18 cellular contexts compared by ENCODE assay signal in genomic region chr6:109393882-109394281, GRCh38. TPM values are rescaled to one million over a fixed set of nuclear protein-coding genes. Genes with fewer than 3 reads are reported as not detected.
DNase-seq lines count a peak whose midpoint lies in the region; ATAC-seq, FAIRE-seq and TF ChIP-seq lines count a peak whose summit lies in the region.
"Had no signal": no experiment of that assay in that cellular context is flagged by ENCODE, and none has a peak within 500 bp of the region (broad histone marks: within the 10 kb centered on the region; RNA-seq: fewer than 3 reads in every experiment).

No MANE protein-coding gene starts in this region.

- BruUV-seq in Calu3 (replicated peaks; lab: Mats Ljungman, UMichigan): no TSS peak

- CTCF ChIA-PET in Calu3 (lab: Charles Lee): interaction anchor here (0.7 to 1.0 kb wide), 6 partner anchors 9 to 1289 kb away, joined by 3 to 4 read pairs (median 3); no protein-coding TSS in a partner anchor

- H3K27ac Mint-ChIP-seq in Calu3 (ENCODE audit: unreplicated experiment): peak overlapping the region; percentile 65
- peak overlapping the region in 1 of 2 donors; percentile 35 for H3K27ac Mint-ChIP-seq in stimulated activated naive CD8-positive, alpha-beta T cell treated with anti-CD3 and anti-CD28 coated beads, Interleukin-15, amount 100 ng/mL, for 72 hours
- H3K27ac Mint-ChIP-seq: activated CD4-positive, alpha-beta memory T cell treated with anti-CD3 and anti-CD28 coated beads, Interleukin-2, amount 10 ng/mL, durations not matched to agents 7 days and 5 days; stimulated activated effector memory CD8-positive, alpha-beta T cell treated with anti-CD3 and anti-CD28 coated beads, Interleukin-12 subunit alpha, Interleukin-12 subunit beta, amount 100 ng/mL, for 72 hours; type B pancreatic cell had no signal

- no peaks in the 10 kb centered on the region for H3K9me3 Mint-ChIP-seq in Calu3 (ENCODE audit: low read depth, unreplicated experiment)
- no peaks in the 10 kb centered on the region for H3K9me3 Mint-ChIP-seq in stimulated activated naive CD8-positive, alpha-beta T cell treated with anti-CD3 and anti-CD28 coated beads, Interleukin-15, amount 100 ng/mL, for 72 hours
- H3K9me3 Mint-ChIP-seq: activated CD4-positive, alpha-beta memory T cell treated with anti-CD3 and anti-CD28 coated beads, Interleukin-2, amount 10 ng/mL, durations not matched to agents 7 days and 5 days; CD8-positive, alpha-beta memory T cell; stimulated activated effector memory CD8-positive, alpha-beta T cell treated with anti-CD3 and anti-CD28 coated beads, Interleukin-12 subunit alpha, Interleukin-12 subunit beta, amount 100 ng/mL, for 72 hours; type B pancreatic cell had no signal

- intact Hi-C loops in Calu3 (cut with micrococcal nuclease; ENCODE audit: unreplicated experiment) (no loop called here), left colon (cut with DNase I, micrococcal nuclease) (no loop called here)

- DNase-seq in Calu3: peak; percentile 7
- DNase-seq in HTR-8/SVneo (ENCODE audit: insufficient read length, low spot score): peak; percentile 24
- peak; percentile 86 for DNase-seq in amniotic epithelial cell (ENCODE audit: low read depth)
- no peak for DNase-seq in left colon
- no peak for DNase-seq in stimulated activated naive CD8-positive, alpha-beta T cell treated with anti-CD3 and anti-CD28 coated beads, Interleukin-15, amount 100 ng/mL, for 72 hours
- no peak for DNase-seq in AG20443 (ENCODE audit: low spot score)
- DNase-seq in A172 (ENCODE audit: low spot score): no peak
- DNase-seq: activated CD4-positive, alpha-beta memory T cell treated with anti-CD3 and anti-CD28 coated beads, Interleukin-2, amount 10 ng/mL, durations not matched to agents 7 days and 5 days; adrenal gland; CD8-positive, alpha-beta memory T cell; glutamatergic neuron; Kasumi-1; NCI-H187 treated with DMSO at 0.1 percent for 48 hours; NCI-H526 treated with DMSO at 0.1 percent for 48 hours had no signal

- FAIRE-seq in HTR-8/SVneo (lab: Jason Lieb, UNC): no peak
- FAIRE-seq: GM19239 had no signal

- no peaks in the 10 kb centered on the region for H3K36me3 Mint-ChIP-seq in Calu3 (ENCODE audit: insufficient read depth, unreplicated experiment)
- H3K36me3 Mint-ChIP-seq: CD8-positive, alpha-beta memory T cell; stimulated activated effector memory CD8-positive, alpha-beta T cell treated with anti-CD3 and anti-CD28 coated beads, Interleukin-12 subunit alpha, Interleukin-12 subunit beta, amount 100 ng/mL, for 72 hours; type B pancreatic cell had no signal

- TF ChIP-seq CTCF in Calu3 (IDR thresholded peaks at IDR 0.05; ENCODE audit: unreplicated experiment): no peak

- peaks cover 15% of the 10 kb centered on the region for H3K4me1 Mint-ChIP-seq in Calu3 (ENCODE audit: low read depth, unreplicated experiment)
- peaks cover 13% of the 10 kb centered on the region for H3K4me1 Mint-ChIP-seq in stimulated activated naive CD8-positive, alpha-beta T cell treated with anti-CD3 and anti-CD28 coated beads, Interleukin-15, amount 100 ng/mL, for 72 hours
- H3K4me1 Mint-ChIP-seq: CD8-positive, alpha-beta memory T cell had no signal

- no peaks in the 10 kb centered on the region for H3K27me3 Mint-ChIP-seq in Calu3 (ENCODE audit: unreplicated experiment)
- no peaks in the 10 kb centered on the region for H3K27me3 Mint-ChIP-seq in stimulated activated naive CD8-positive, alpha-beta T cell treated with anti-CD3 and anti-CD28 coated beads, Interleukin-15, amount 100 ng/mL, for 72 hours
- H3K27me3 Mint-ChIP-seq: CD8-positive, alpha-beta memory T cell had no signal

- no peak overlapping the region for H3K4me3 Mint-ChIP-seq in Calu3 (ENCODE audit: low read depth, unreplicated experiment)
- H3K4me3 Mint-ChIP-seq in stimulated activated naive CD8-positive, alpha-beta T cell treated with anti-CD3 and anti-CD28 coated beads, Interleukin-15, amount 100 ng/mL, for 72 hours: no peak overlapping the region
- H3K4me3 Mint-ChIP-seq: activated CD4-positive, alpha-beta memory T cell treated with anti-CD3 and anti-CD28 coated beads, Interleukin-2, amount 10 ng/mL, durations not matched to agents 7 days and 5 days; CD8-positive, alpha-beta memory T cell; stimulated activated effector memory CD8-positive, alpha-beta T cell treated with anti-CD3 and anti-CD28 coated beads, Interleukin-12 subunit alpha, Interleukin-12 subunit beta, amount 100 ng/mL, for 72 hours; type B pancreatic cell had no signal

- ATAC-seq in left colon: peak; percentile 35
- ATAC-seq in stimulated activated naive CD8-positive, alpha-beta T cell treated with anti-CD3 and anti-CD28 coated beads, Interleukin-15, amount 100 ng/mL, for 72 hours: no peak
- no peak for ATAC-seq in HG02870 (IDR thresholded peaks at IDR 0.05; ENCODE audit: unreplicated experiment)
- ATAC-seq: stimulated activated effector memory CD8-positive, alpha-beta T cell treated with anti-CD3 and anti-CD28 coated beads, Interleukin-12 subunit alpha, Interleukin-12 subunit beta, amount 100 ng/mL, for 72 hours had no signal

RNA-seq across cellular contexts. Expression of gene CD164, which starts 11.6 kb away (rescaled TPM):
- total RNA-seq in Calu3 (2022) (339 and 343 TPM in 2 replicates), left colon (100 to 1,000 TPM; 591 to 774 TPM)
- total RNA-seq in A172 (2014; rRNA removed; shearing (Covaris generic)): 140 and 193 TPM in 2 replicates

RNA-seq across cellular contexts. Expression of gene PPIL6, which starts 46.5 kb away (rescaled TPM):
- total RNA-seq in Calu3 (2022) (2.5 and 2.6 TPM in 2 replicates), left colon (1 to 10 TPM in 1 of 2 donors, under 1 TPM in 1; 0.58 to 2.0 TPM)
- total RNA-seq in A172 (2014; rRNA removed; shearing (Covaris generic)): 1.7 and 2.4 TPM in 2 replicates
- total RNA-seq: activated CD4-positive, alpha-beta memory T cell treated with anti-CD3 and anti-CD28 coated beads, Interleukin-2, amount 10 ng/mL, durations not matched to agents 7 days and 5 days had no signal

RNA-seq across cellular contexts. Expression of gene SMPD2, which starts 46.6 kb away (rescaled TPM):
- 15.9 and 17.3 TPM in 2 replicates for total RNA-seq in Calu3 (2022)
- total RNA-seq in left colon: 10 to 100 TPM; 17.8 to 23.8 TPM
- total RNA-seq in A172 (2014; rRNA removed; shearing (Covaris generic)): 9.1 and 13.1 TPM in 2 replicates

Comparison
In these comparisons a context has a peak if more than half of its experiments do, and no peak if none do; other contexts are left out.
1. DNase-seq: peak in Calu3 (single experiment), HTR-8/SVneo (single experiment) and amniotic epithelial cell (single experiment); none in left colon (0 of 2), stimulated activated naive CD8-positive, alpha-beta T cell treated with anti-CD3 and anti-CD28 coated beads, Interleukin-15, amount 100 ng/mL, for 72 hours (0 of 2), AG20443 (single experiment) and A172 (single experiment).